11 cellular contexts compared by ENCODE assay signal in genomic region chr7:139752600-139752999, GRCh38.
"Had no signal": no experiment of that assay in that cellular context is flagged by ENCODE, and none has a peak within 500 bp of the region (broad histone marks: within the 10 kb centered on the region; RNA-seq: fewer than 3 reads in every experiment).

No MANE protein-coding gene starts in this region.

- DNase-seq: activated B cell treated with CpG ODN at 0.5 μM for 24 hours; activated CD4-positive, alpha-beta T cell treated with anti-CD3 and anti-CD28 coated beads, Interleukin-2, amount 10 ng/mL, durations not matched to agents 24 days and 14 days; activated naive CD4-positive, alpha-beta T cell treated with anti-CD3 and anti-CD28 coated beads, Interleukin-2, amount 10 ng/mL, durations not matched to agents 7 days and 5 days; erythroblast; posterior cingulate gyrus; sigmoid colon; stimulated activated CD4-positive, alpha-beta T cell treated with anti-CD3 and anti-CD28 coated beads, Interleukin-4, amount 100 ng/mL, for 1 hour; stimulated activated CD8-positive, alpha-beta memory T cell treated with anti-CD3 and anti-CD28 coated beads, Interleukin-4, amount 100 ng/mL, for 48 hours; stomach; T-helper 17 cell had no signal

- H3K27me3 ChIP-seq: sigmoid colon, stomach, tibial nerve had no signal

- H3K4me1 ChIP-seq: sigmoid colon had no signal

- H3K4me3 ChIP-seq: sigmoid colon, stomach, tibial nerve had no signal

- H3K27ac ChIP-seq: sigmoid colon, tibial nerve had no signal

- H3K36me3 ChIP-seq: sigmoid colon had no signal

- H3K9me3 ChIP-seq: sigmoid colon, stomach, tibial nerve had no signal
